ENCODE assay signal across 25 cellular contexts in the genomic region with DNA sequence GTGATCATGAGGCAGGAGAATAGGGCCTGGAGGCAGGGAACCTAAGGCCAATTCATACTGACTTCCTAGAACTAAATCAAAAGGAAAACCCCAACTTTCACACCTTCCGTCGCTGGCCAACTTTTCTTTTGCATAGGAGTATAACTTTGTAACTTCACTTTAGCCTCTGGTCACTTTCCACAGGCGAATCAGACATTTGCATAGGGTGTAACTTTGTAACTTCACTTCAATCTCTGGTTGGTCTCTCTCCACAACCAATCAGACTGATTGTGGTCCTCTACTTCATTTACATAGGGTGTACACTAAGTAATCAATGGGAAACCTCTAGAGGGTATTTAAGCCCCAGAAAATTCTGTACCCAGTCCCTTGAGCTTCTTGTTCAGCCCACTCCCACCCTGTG. TPM values are rescaled to one million over a fixed set of nuclear protein-coding genes. Genes with fewer than 3 reads are reported as not detected.
"Had no signal": no experiment of that assay in that cellular context is flagged by ENCODE, and none has a peak within 500 bp of the region (broad histone marks: within the 10 kb centered on the region; RNA-seq: fewer than 3 reads in every experiment).

No MANE protein-coding gene starts in this region.

- H3K9me3 ChIP-seq: MG63, SK-N-SH had no signal

- H3K9me2 ChIP-seq: SK-N-SH had no signal

- ATAC-seq: HepG2 had no signal

- H3K4me2 ChIP-seq: SK-N-SH had no signal

- H3K27me3 ChIP-seq: MG63 had no signal

- H3K36me3 ChIP-seq: MG63 had no signal

- DNase-seq: IMR-90, Karpas-422, KG1, MG63, NCI-H1092, NCI-H1105 treated with DMSO at 0.1 percent for 48 hours, NCI-H1417 treated with DMSO at 0.1 percent for 48 hours, NCI-H146, NCI-H1694 treated with DMSO at 0.1 percent for 48 hours, NCI-H1930, NCI-H2081, NCI-H2107, NCI-H2227 treated with DMSO at 0.1 percent for 48 hours, NCI-H524, NCI-H526 treated with DMSO at 0.1 percent for 48 hours, NCI-H748 treated with DMSO at 0.1 percent for 48 hours, RPMI8226, SHP77, SK-N-SH, SW 1271 had no signal

- H3K4me3 ChIP-seq: MG63 had no signal

- FAIRE-seq: HepG2, RCC 7860 had no signal

- H3K9ac ChIP-seq: SK-N-SH had no signal

RNA-seq across cellular contexts. Expression of a gene that starts 11.5 kb away (rescaled TPM):
- total RNA-seq: HepG2, HT1080, IMR-90, NCI-H460, SK-MEL-5 had no signal
- polyA plus RNA-seq: IMR-90, SK-N-SH had no signal

RNA-seq across cellular contexts. Expression of a gene that starts 21.4 kb away (rescaled TPM):
- total RNA-seq: HepG2, HT1080, IMR-90, NCI-H460, SK-MEL-5 had no signal
- polyA plus RNA-seq: HepG2, IMR-90, SK-N-SH had no signal
